In genomic region chr13:29507356-29507755, GRCh38 we compare ENCODE assay signal across 9 cellular contexts.
DNase-seq lines count a peak whose midpoint lies in the region; ATAC-seq and TF ChIP-seq lines count a peak whose summit lies in the region.
"Had no signal": no experiment of that assay in that cellular context is flagged by ENCODE, and none has a peak within 500 bp of the region (broad histone marks: within the 10 kb centered on the region; RNA-seq: fewer than 3 reads in every experiment).

No MANE protein-coding gene starts in this region.

- DNase-seq in heart left ventricle = no peak
- DNase-seq in Right ventricle myocardium inferior (ENCODE audit: missing footprints) = no peak
- peak; percentile 51 for DNase-seq in NCI-H510A (lab: John Stamatoyannopoulos, UW)
- no peak for DNase-seq in glutamatergic neuron
- peak in 1 of 2 donors; percentile 37 for DNase-seq in uterus
- no peak for DNase-seq in neuronal stem cell (ENCODE audit: low spot score)
- DNase-seq in T-helper 17 cell = no peak

- intact Hi-C loops in heart left ventricle (cut with DNase I) = loop anchor here in 6 of 10 donors (2.0 to 10.0 kb wide), 7 partner anchors 201 to 607 kb away; no protein-coding TSS in a partner anchor
- intact Hi-C loops in Right ventricle myocardium inferior (cut with DNase I) = loop anchor here (5.0 to 10.0 kb wide), 2 partner anchors 180 to 337 kb away; no protein-coding TSS in a partner anchor
- intact Hi-C loops in uterus (cut with DNase I; ENCODE audit: low total_unique reads) = no loop called here

- H3K9me3 Mint-ChIP-seq in glutamatergic neuron (ENCODE audit: unreplicated experiment) = peaks cover 6% of the 10 kb centered on the region

- no peak overlapping the region for H3K14ac ChIP-seq in neuronal stem cell (ENCODE audit: low read length)

- H3K4me2 ChIP-seq in neuronal stem cell (ENCODE audit: insufficient read depth, low read length, poor library complexity, severe bottlenecking) = no peak overlapping the region

- H3K23ac ChIP-seq in neuronal stem cell (ENCODE audit: low read depth, low read length, poor library complexity) = no peak overlapping the region

- H3K27ac Mint-ChIP-seq in glutamatergic neuron (ENCODE audit: unreplicated experiment) (no peak overlapping the region), T-helper 17 cell (no peak overlapping the region)
- H3K27ac Mint-ChIP-seq: activated CD8-positive, alpha-beta memory T cell treated with anti-CD3 and anti-CD28 coated beads, Interleukin-2, amount 10 ng/mL, durations not matched to agents 7 days and 5 days had no signal

- peaks cover 44% of the 10 kb centered on the region for H3K4me1 Mint-ChIP-seq in glutamatergic neuron (ENCODE audit: low read depth, unreplicated experiment)
- peaks cover 2% of the 10 kb centered on the region for H3K4me1 Mint-ChIP-seq in T-helper 17 cell

- ATAC-seq in heart left ventricle (peak; percentile 3 to 38 (median 28)), Right ventricle myocardium inferior (no peak), HG03175 (IDR thresholded peaks at IDR 0.05; ENCODE audit: unreplicated experiment) (no peak), T-helper 17 cell (no peak)

- peaks cover 0 to 12% (median 0%) of the 10 kb centered on the region in 9 donors for H3K27me3 ChIP-seq in heart left ventricle
- H3K27me3 ChIP-seq in uterus = no peaks in the 10 kb centered on the region
- no peaks in the 10 kb centered on the region for H3K27me3 ChIP-seq in neuronal stem cell (ENCODE audit: control insufficient read depth in 3 of 3, insufficient read depth in 3 of 3, low read depth in 1 of 3, low read length in 3 of 3)

- TF ChIP-seq POLR2A in heart left ventricle (IDR thresholded peaks at IDR 0.05) (no peak), uterus (IDR thresholded peaks at IDR 0.05) (no peak)

- no peak overlapping the region for H3K27ac ChIP-seq in heart left ventricle
- peak overlapping the region; percentile 57 to 68 for H3K27ac ChIP-seq in uterus
- H3K27ac ChIP-seq in neuronal stem cell (replicated peaks; ENCODE audit: low read length) = no peak overlapping the region

- no peak overlapping the region for H2BK12ac ChIP-seq in neuronal stem cell (ENCODE audit: low read length)

- H2BK120ac ChIP-seq in neuronal stem cell (ENCODE audit: low read depth, low read length) = no peak overlapping the region

- no peak overlapping the region for H4K91ac ChIP-seq in neuronal stem cell (ENCODE audit: low read depth, low read length, poor library complexity)

- H3K36me3 Mint-ChIP-seq in glutamatergic neuron (ENCODE audit: unreplicated experiment) (no peaks in the 10 kb centered on the region), T-helper 17 cell (ENCODE audit: low read depth) (no peaks in the 10 kb centered on the region)

- H3K79me1 ChIP-seq in neuronal stem cell (ENCODE audit: low read depth, low read length) = no peaks in the 10 kb centered on the region

- no peak overlapping the region for H3K4me3 ChIP-seq in heart left ventricle
- no peak overlapping the region for H3K4me3 ChIP-seq in uterus
- H3K4me3 ChIP-seq in neuronal stem cell (ENCODE audit: low read length in 2 of 2) = no peak overlapping the region

- H2BK15ac ChIP-seq in neuronal stem cell (ENCODE audit: low read length) = no peak overlapping the region

- 51 to 55% (median 54%) methylated on average over 14 of the region's 14 CpGs for WGBS in heart left ventricle, 4 donors
- no CpG with 5 or more reads among the region's 14 CpGs for WGBS in neuronal stem cell (ENCODE audit: extremely low coverage in 2 of 2, insufficient read length in 2 of 2, insufficient replicate concordance in 1 of 2), 2 donors

- no peak overlapping the region for H2BK5ac ChIP-seq in neuronal stem cell (ENCODE audit: low read length)

- H3K4me3 Mint-ChIP-seq in glutamatergic neuron (ENCODE audit: unreplicated experiment) = peak overlapping the region; percentile 5
- no peak overlapping the region for H3K4me3 Mint-ChIP-seq in T-helper 17 cell
- H3K4me3 Mint-ChIP-seq: activated CD8-positive, alpha-beta memory T cell treated with anti-CD3 and anti-CD28 coated beads, Interleukin-2, amount 10 ng/mL, durations not matched to agents 7 days and 5 days had no signal

- H2AK5ac ChIP-seq in neuronal stem cell (ENCODE audit: low read depth, low read length) = no peak overlapping the region

- H3K4me1 ChIP-seq in heart left ventricle = peaks cover 0 to 24% (median 15%) of the 10 kb centered on the region in 12 donors
- peaks cover 3 to 16% of the 10 kb centered on the region in 2 donors for H3K4me1 ChIP-seq in uterus
- peaks cover 0 to 1% of the 10 kb centered on the region in 2 donors for H3K4me1 ChIP-seq in neuronal stem cell (ENCODE audit: control insufficient read depth in 2 of 2, insufficient read depth in 1 of 2, low read depth in 1 of 2, low read length in 2 of 2)

- peaks cover 5% of the 10 kb centered on the region for H3K27me3 Mint-ChIP-seq in glutamatergic neuron (ENCODE audit: unreplicated experiment)
- H3K27me3 Mint-ChIP-seq in T-helper 17 cell = peaks cover 9% of the 10 kb centered on the region

- no peak overlapping the region for H3K4ac ChIP-seq in neuronal stem cell (ENCODE audit: low read length)

- H3K9ac ChIP-seq in neuronal stem cell (ENCODE audit: low read depth, low read length, poor library complexity) = no peak overlapping the region

- H2AFZ ChIP-seq in neuronal stem cell (ENCODE audit: low read length) = no peak overlapping the region

- H3K36me3 ChIP-seq in heart left ventricle (peaks cover 0 to 16% (median 6%) of the 10 kb centered on the region in 9 donors), uterus (no peaks in the 10 kb centered on the region), neuronal stem cell (replicated peaks in 1 of 2; ENCODE audit: control insufficient read depth in 2 of 2, insufficient read depth in 2 of 2, low read length in 2 of 2) (peaks cover 5 to 18% of the 10 kb centered on the region in 2 donors)

- TF ChIP-seq CTCF in heart left ventricle (IDR thresholded peaks at IDR 0.05) (no peak), glutamatergic neuron (IDR thresholded peaks at IDR 0.05; ENCODE audit: partially characterized antibody, unreplicated experiment) (no peak), uterus (IDR thresholded peaks at IDR 0.05) (no peak)

- no peak overlapping the region for H4K8ac ChIP-seq in neuronal stem cell (ENCODE audit: low read depth, low read length)

- no peaks in the 10 kb centered on the region for H3K9me3 ChIP-seq in heart left ventricle
- H3K9me3 ChIP-seq in uterus = no peaks in the 10 kb centered on the region
- H3K9me3 ChIP-seq in neuronal stem cell (replicated peaks in 1 of 2; ENCODE audit: control insufficient read depth in 2 of 2, insufficient read depth in 1 of 2, low read depth in 1 of 2, low read length in 2 of 2) = no peaks in the 10 kb centered on the region
- H3K9me3 ChIP-seq in T-helper 17 cell (ENCODE audit: control insufficient read depth, low read length, poor library complexity, severe bottlenecking) = no peaks in the 10 kb centered on the region

- H3K18ac ChIP-seq in neuronal stem cell (ENCODE audit: low read length) = no peak overlapping the region

Comparison
In these comparisons a context has a peak if more than half of its experiments do, and no peak if none do; other contexts are left out.
1. ATAC-seq: peak in heart left ventricle (4 of 4); none in Right ventricle myocardium inferior (single experiment), HG03175 (single experiment) and T-helper 17 cell (single experiment).
2. H3K27ac ChIP-seq: peak in uterus (2 of 2); none in heart left ventricle (0 of 12) and neuronal stem cell (single experiment).